Comparison of ENCODE assay signal across 8 cellular contexts in the genomic region with DNA sequence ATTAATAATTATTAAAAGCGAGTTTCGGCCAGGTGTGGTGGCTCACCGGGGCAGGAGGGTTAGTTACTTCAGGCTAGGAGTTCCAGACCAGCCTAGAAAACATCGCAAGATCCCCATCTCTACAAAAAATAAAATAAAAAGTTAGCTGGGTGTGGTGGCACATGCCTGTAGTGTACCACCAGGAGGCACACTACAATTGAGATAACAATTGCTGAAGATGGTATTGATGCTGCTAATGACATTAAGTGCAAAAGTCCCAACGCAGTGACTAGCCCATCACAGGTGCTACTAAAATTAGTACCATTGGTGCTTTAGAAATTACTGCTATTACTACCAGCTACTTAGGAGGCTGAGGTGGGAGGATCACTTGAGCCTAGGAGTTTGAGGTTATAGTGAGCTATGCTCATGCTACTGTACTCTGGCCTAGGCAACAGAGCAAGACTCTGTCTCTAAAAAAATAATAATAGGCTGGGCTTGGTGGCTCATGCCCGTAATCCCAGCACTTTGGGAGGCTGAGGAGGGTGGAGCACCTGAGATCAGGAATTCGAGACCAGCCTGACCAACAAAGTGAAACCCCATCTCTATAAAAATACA.
DNase-seq lines count a peak whose midpoint lies in the region; ATAC-seq and TF ChIP-seq lines count a peak whose summit lies in the region.

No MANE protein-coding gene starts in this region.

- no peaks in the 10 kb centered on the region for H3K36me3 Mint-ChIP-seq in mesothelial cell of epicardium

- no peaks in the 10 kb centered on the region for H3K27me3 ChIP-seq in DOHH2 (ENCODE audit: control insufficient read depth, low read length)

- ATAC-seq in GM19035 (IDR thresholded peaks at IDR 0.05; ENCODE audit: unreplicated experiment) (no peak), GM21619 (IDR thresholded peaks at IDR 0.05; ENCODE audit: unreplicated experiment) (no peak), left cardiac atrium (no peak)

- DNase-seq in HT-29 (ENCODE audit: low spot score): peak; percentile 31
- DNase-seq in astrocyte of the cerebellum (ENCODE audit: low read depth): no peak
- DNase-seq in mesothelial cell of epicardium (ENCODE audit: low spot score in 2 of 2, unreplicated experiment in 2 of 2): no peak
- DNase-seq in COLO829 (ENCODE audit: low spot score): no peak
- no peak for DNase-seq in left cardiac atrium

- no peak overlapping the region for H3K4me3 Mint-ChIP-seq in mesothelial cell of epicardium

- intact Hi-C loops in left cardiac atrium (cut with DNase I): no loop called here

- H3K9me3 ChIP-seq in DOHH2 (ENCODE audit: control insufficient read depth, insufficient read depth, low read length): no peaks in the 10 kb centered on the region

- no peaks in the 10 kb centered on the region for H3K79me2 ChIP-seq in DOHH2 (ENCODE audit: control insufficient read depth, low read length)

- in situ Hi-C loops in astrocyte of the cerebellum (cut with HindIII; ENCODE audit: low sequenced_read_pairs): no loop called here

- peaks cover 4% of the 10 kb centered on the region for H3K4me1 Mint-ChIP-seq in mesothelial cell of epicardium

- no peaks in the 10 kb centered on the region for H3K9me2 ChIP-seq in DOHH2 (replicated peaks; ENCODE audit: control insufficient read depth, low read length)

- no peaks in the 10 kb centered on the region for H3K27me3 Mint-ChIP-seq in mesothelial cell of epicardium (ENCODE audit: low read depth)

- no peak overlapping the region for H3K4me2 ChIP-seq in DOHH2 (ENCODE audit: low read length)

- H3K36me3 ChIP-seq in DOHH2 (ENCODE audit: control insufficient read depth, low read length): no peaks in the 10 kb centered on the region

- H3K4me1 ChIP-seq in DOHH2 (ENCODE audit: control insufficient read depth, low read length): no peaks in the 10 kb centered on the region

- no peaks in the 10 kb centered on the region for H4K20me1 ChIP-seq in DOHH2 (ENCODE audit: control insufficient read depth, insufficient read depth, low read depth, low read length)

- no peaks in the 10 kb centered on the region for H3K9me3 Mint-ChIP-seq in mesothelial cell of epicardium

- no peak overlapping the region for H3K27ac ChIP-seq in DOHH2 (ENCODE audit: low read depth, low read length)

- H3F3A ChIP-seq in DOHH2 (ENCODE audit: control insufficient read depth, insufficient read depth): no peaks in the 10 kb centered on the region

- no peak overlapping the region for H3K4me3 ChIP-seq in DOHH2 (ENCODE audit: low read length)
- H3K4me3 ChIP-seq in astrocyte of the cerebellum (ENCODE audit: low read depth, low read length): no peak overlapping the region

- peak; percentile 47 for TF ChIP-seq CTCF in DOHH2 (IDR thresholded peaks at IDR 0.05; ENCODE audit: low read depth, low read length, poor library complexity, severe bottlenecking)
- peak; percentile 59 for TF ChIP-seq CTCF in astrocyte of the cerebellum (IDR thresholded peaks at IDR 0.05; ENCODE audit: low read depth, low read length, missing control alignments)
- peak; percentile 31 for TF ChIP-seq CTCF in mesothelial cell of epicardium (IDR thresholded peaks at IDR 0.05; ENCODE audit: unreplicated experiment)

- no peak overlapping the region for H3K27ac Mint-ChIP-seq in mesothelial cell of epicardium
